Comparison of ENCODE assay signal across 31 cellular contexts in the genomic region with DNA sequence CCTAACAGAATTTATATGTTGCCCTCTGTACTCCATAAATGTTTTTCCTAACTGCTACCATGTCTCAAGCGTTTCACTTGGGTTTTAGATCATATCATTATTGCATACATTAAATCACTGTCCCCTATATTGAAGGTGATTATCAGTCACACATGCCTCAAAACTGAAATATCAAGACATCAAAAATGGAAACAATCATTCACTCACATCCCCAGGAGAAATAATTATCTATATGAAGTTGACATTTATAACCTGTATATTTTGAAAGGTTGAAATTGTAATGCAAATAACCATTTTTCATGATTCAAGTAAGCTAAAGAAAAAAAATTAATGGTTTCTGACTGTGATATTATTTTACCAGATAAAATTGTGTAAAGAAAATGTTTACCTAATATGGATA.
"Had no signal": no experiment of that assay in that cellular context is flagged by ENCODE, and none has a peak within 500 bp of the region (broad histone marks: within the 10 kb centered on the region; RNA-seq: fewer than 3 reads in every experiment).

No MANE protein-coding gene starts in this region.

- H3K27ac ChIP-seq: adrenal gland, ascending aorta, body of pancreas, brain microvascular endothelial cell, breast epithelium, cardiac muscle cell had no signal

- FAIRE-seq: astrocyte, bronchial epithelial cell had no signal

- H3K9me3 ChIP-seq: adrenal gland, body of pancreas, breast epithelium had no signal

- H3K36me3 ChIP-seq: adrenal gland, ascending aorta, brain microvascular endothelial cell, breast epithelium, cardiac muscle cell had no signal

- H3K27me3 ChIP-seq: adrenal gland, ascending aorta, body of pancreas, brain microvascular endothelial cell, breast epithelium, cardiac muscle cell had no signal

- H3K4me3 ChIP-seq: adrenal gland, ascending aorta, body of pancreas, breast epithelium, cardiac muscle cell had no signal

- DNase-seq: activated effector memory CD4-positive, alpha-beta T cell treated with anti-CD3 and anti-CD28 coated beads, Interleukin-2, amount 50 U/mL, for 16 hours; activated effector memory CD4-positive, alpha-beta T cell treated with Interleukin-2 at 50 U/mL for 16 hours; activated gamma-delta T cell; activated gamma-delta T cell treated with Interleukin-2 at 50 U/mL for 16 hours; activated naive CD4-positive, alpha-beta T cell; activated naive CD4-positive, alpha-beta T cell treated with anti-CD3 and anti-CD28 coated beads for 36 hours; activated naive CD4-positive, alpha-beta T cell treated with anti-CD3 and anti-CD28 coated beads, Interleukin-2, amount 10 ng/mL, durations not matched to agents 7 days and 5 days; activated naive CD4-positive, alpha-beta T cell treated with anti-CD3 and anti-CD28 coated beads, Interleukin-2, amount 50 U/mL, for 16 hours; activated naive CD4-positive, alpha-beta T cell treated with Interleukin-2 at 50 U/mL for 16 hours; activated naive CD8-positive, alpha-beta T cell treated with anti-CD3 and anti-CD28 coated beads for 36 hours; activated naive CD8-positive, alpha-beta T cell treated with anti-CD3 and anti-CD28 coated beads, Interleukin-2, amount 10 ng/mL, durations not matched to agents 7 days and 5 days; activated naive CD8-positive, alpha-beta T cell treated with anti-CD3 and anti-CD28 coated beads, Interleukin-2, amount 50 U/mL, for 24 hours; activated T-cell treated with anti-CD3 and anti-CD28 coated beads, Interleukin-2, amount 50 U/mL, for 24 hours; activated T-cell treated with anti-CD3 and anti-CD28 coated beads, Interleukin-2, amount 50 U/mL, for 4 hours; activated T-cell treated with anti-CD3 and anti-CD28 coated beads, Interleukin-2, amount 50 U/mL, for 48 hours; activated T-cell treated with anti-CD3 and anti-CD28 coated beads, Interleukin-2, amount 50 U/mL, for 72 hours; adrenal gland; amniotic stem cell; amygdala; anterior cingulate cortex; aorta; body of pancreas; brain microvascular endothelial cell; caudate nucleus; central memory CD4-positive, alpha-beta T cell; cerebellar nuclear complex had no signal
